10 cellular contexts compared by ENCODE assay signal in the genomic region with DNA sequence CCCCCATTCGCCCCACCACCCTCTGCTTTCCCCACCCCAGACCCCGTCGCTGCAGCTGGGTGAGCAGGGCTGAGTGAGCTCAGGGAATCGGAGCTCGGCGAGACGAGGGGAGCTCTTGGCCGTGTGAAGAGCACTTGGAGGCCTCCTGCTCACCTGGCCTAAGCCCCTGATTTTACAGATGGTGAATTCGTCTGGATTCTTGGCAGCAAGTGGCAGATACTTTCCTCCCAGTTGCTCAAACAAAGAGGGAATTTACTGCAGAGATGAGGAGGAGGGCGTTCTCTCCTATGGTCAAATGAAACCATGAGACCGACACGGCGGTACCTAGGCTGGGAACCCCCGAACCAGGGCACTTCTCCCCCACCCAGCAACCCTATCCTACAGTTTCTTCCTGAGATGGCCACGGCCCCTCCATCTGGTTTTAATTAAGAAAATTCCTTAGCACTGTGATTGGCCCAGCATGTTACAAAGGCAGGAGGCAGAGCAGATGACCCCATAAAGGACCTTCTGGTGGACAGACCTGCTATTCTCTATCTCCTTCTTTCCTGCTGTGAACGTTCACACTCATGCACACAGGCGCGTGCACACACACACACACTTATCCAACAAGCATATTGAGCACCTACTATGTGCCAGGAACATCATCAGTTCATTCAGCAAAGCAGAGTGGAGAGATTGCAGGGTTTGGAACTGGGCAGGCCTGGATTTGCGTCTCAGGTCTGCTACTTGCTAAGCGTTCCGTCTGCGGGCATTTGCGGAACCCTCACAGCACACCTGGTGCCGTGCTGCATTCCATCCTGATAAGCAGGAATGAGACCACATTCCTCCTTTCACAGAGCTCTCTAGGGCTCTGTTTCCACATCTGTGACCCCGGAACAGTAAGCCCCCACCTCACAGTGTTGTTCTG.
DNase-seq lines count a peak whose midpoint lies in the region; ATAC-seq and TF ChIP-seq lines count a peak whose summit lies in the region.
"Had no signal": no experiment of that assay in that cellular context is flagged by ENCODE, and none has a peak within 500 bp of the region (broad histone marks: within the 10 kb centered on the region; RNA-seq: fewer than 3 reads in every experiment).

No MANE protein-coding gene starts in this region.

- H3K4me1 ChIP-seq in HUES6 (ENCODE audit: control insufficient read depth, insufficient read depth, low read length) (peaks cover 8% of the 10 kb centered on the region; the same call in 1 of the 2 replicates), iPS-15b (ENCODE audit: control insufficient read depth, insufficient read depth, low read length) (no peaks in the 10 kb centered on the region), spleen (peaks cover 25 to 91% (median 52%) of the 10 kb centered on the region in 6 donors), foreskin keratinocyte (no peaks in the 10 kb centered on the region)

- no peak for TF ChIP-seq POLR2A in spleen (IDR thresholded peaks at IDR 0.05)

- TF ChIP-seq CTCF in astrocyte of the spinal cord (IDR thresholded peaks at IDR 0.05; ENCODE audit: low read depth, low read length) (no peak), spleen (IDR thresholded peaks at IDR 0.05 in 8 of 11, conservative IDR thresholded peaks at IDR 0.05 in 3 of 11) (no peak), foreskin keratinocyte (conservative IDR thresholded peaks at IDR 0.05) (no peak)

- ATAC-seq in HG03460 (IDR thresholded peaks at IDR 0.05; ENCODE audit: unreplicated experiment) (no peak), foreskin keratinocyte (no peak)

- no peaks in the 10 kb centered on the region for H3K9me3 Mint-ChIP-seq in activated T-helper 1 cell treated with anti-CD3 and anti-CD28 coated beads, Interleukin-12 subunit alpha, Interleukin-12 subunit beta, Interleukin-2, Interleukin-4 antibody, amounts not matched to agents 30 ng/mL and 10 ng/mL and 1 ng/mL, durations not matched to agents 14 hours and 24 hours and 36 hours
- H3K9me3 Mint-ChIP-seq: T-helper 1 cell treated with Interleukin-12 subunit alpha and Interleukin-12 subunit beta and Interleukin-4 antibody, amounts not matched to agents 30 μg/mL and 1 μg/mL, for 36 hours had no signal

- H3K4me3 Mint-ChIP-seq in activated T-helper 1 cell treated with anti-CD3 and anti-CD28 coated beads, Interleukin-12 subunit alpha, Interleukin-12 subunit beta, Interleukin-2, Interleukin-4 antibody, amounts not matched to agents 30 ng/mL and 10 ng/mL and 1 ng/mL, durations not matched to agents 14 hours and 24 hours and 36 hours: no peak overlapping the region
- H3K4me3 Mint-ChIP-seq: T-helper 1 cell treated with Interleukin-12 subunit alpha and Interleukin-12 subunit beta and Interleukin-4 antibody, amounts not matched to agents 30 μg/mL and 1 μg/mL, for 36 hours had no signal

- DNase-seq in astrocyte of the spinal cord (ENCODE audit: low read depth, low spot score) (peak; percentile 55), spleen (no peak), foreskin keratinocyte (no peak)
- no peak for DNase-seq in activated T-helper 1 cell treated with anti-CD3 and anti-CD28 coated beads, Interleukin-12 subunit alpha, Interleukin-12 subunit beta, Interleukin-2, Interleukin-4 antibody, amounts not matched to agents 30 ng/mL and 10 ng/mL and 1 ng/mL, durations not matched to agents 14 hours and 24 hours and 36 hours (ENCODE audit: low spot score)
- no peak for DNase-seq in activated T-cell treated with anti-CD3 and anti-CD28 coated beads, Interleukin-2, amount 50 U/mL, for 48 hours
- DNase-seq: NCI-H2081 treated with DMSO at 0.1 percent for 48 hours had no signal

- in situ Hi-C loops in astrocyte of the spinal cord (cut with HindIII; ENCODE audit: low sequenced_read_pairs): no loop called here

- H3K9ac ChIP-seq in HUES6 (ENCODE audit: low read length) (peak overlapping the region; percentile 1), iPS-15b (ENCODE audit: low read depth, low read length) (peak overlapping the region; percentile 12)

- H3K36me3 Mint-ChIP-seq in activated T-helper 1 cell treated with anti-CD3 and anti-CD28 coated beads, Interleukin-12 subunit alpha, Interleukin-12 subunit beta, Interleukin-2, Interleukin-4 antibody, amounts not matched to agents 30 ng/mL and 10 ng/mL and 1 ng/mL, durations not matched to agents 14 hours and 24 hours and 36 hours (ENCODE audit: low read depth): peaks cover 5% of the 10 kb centered on the region

- no peak overlapping the region for H3K27ac ChIP-seq in HUES6 (ENCODE audit: low read depth, low read length)
- peak overlapping the region in 7 of 8 donors; percentile 54 to 87 (median 85) for H3K27ac ChIP-seq in spleen
- no peak overlapping the region for H3K27ac ChIP-seq in foreskin keratinocyte

- WGBS in spleen, 5 donors: 84 to 88% (median 85%) methylated on average over 24 to 25 of the region's 25 CpGs

- no peaks in the 10 kb centered on the region for H3K36me3 ChIP-seq in HUES6 (ENCODE audit: control insufficient read depth, insufficient read depth, low read length)
- no peaks in the 10 kb centered on the region for H3K36me3 ChIP-seq in iPS-15b (ENCODE audit: control insufficient read depth, insufficient read depth, low read length)
- H3K36me3 ChIP-seq in spleen: no peaks in the 10 kb centered on the region

- H3K9me3 ChIP-seq in HUES6 (ENCODE audit: control insufficient read depth, insufficient read depth, low read depth, low read length) (no peaks in the 10 kb centered on the region), iPS-15b (ENCODE audit: control insufficient read depth, insufficient read depth, low read length) (no peaks in the 10 kb centered on the region), spleen (no peaks in the 10 kb centered on the region)

- no peaks in the 10 kb centered on the region for H3K4me1 Mint-ChIP-seq in activated T-helper 1 cell treated with anti-CD3 and anti-CD28 coated beads, Interleukin-12 subunit alpha, Interleukin-12 subunit beta, Interleukin-2, Interleukin-4 antibody, amounts not matched to agents 30 ng/mL and 10 ng/mL and 1 ng/mL, durations not matched to agents 14 hours and 24 hours and 36 hours (ENCODE audit: low read depth)

- H3K27ac Mint-ChIP-seq in activated T-helper 1 cell treated with anti-CD3 and anti-CD28 coated beads, Interleukin-12 subunit alpha, Interleukin-12 subunit beta, Interleukin-2, Interleukin-4 antibody, amounts not matched to agents 30 ng/mL and 10 ng/mL and 1 ng/mL, durations not matched to agents 14 hours and 24 hours and 36 hours: no peak overlapping the region
- H3K27ac Mint-ChIP-seq: T-helper 1 cell treated with Interleukin-12 subunit alpha and Interleukin-12 subunit beta and Interleukin-4 antibody, amounts not matched to agents 30 μg/mL and 1 μg/mL, for 36 hours had no signal

- H3K27me3 Mint-ChIP-seq in activated T-helper 1 cell treated with anti-CD3 and anti-CD28 coated beads, Interleukin-12 subunit alpha, Interleukin-12 subunit beta, Interleukin-2, Interleukin-4 antibody, amounts not matched to agents 30 ng/mL and 10 ng/mL and 1 ng/mL, durations not matched to agents 14 hours and 24 hours and 36 hours (ENCODE audit: insufficient read depth): no peaks in the 10 kb centered on the region

- H3K27me3 ChIP-seq in HUES6 (ENCODE audit: control insufficient read depth, insufficient read depth, low read length): no peaks in the 10 kb centered on the region
- no peaks in the 10 kb centered on the region for H3K27me3 ChIP-seq in iPS-15b (ENCODE audit: control insufficient read depth, insufficient read depth, low read length)
- no peaks in the 10 kb centered on the region for H3K27me3 ChIP-seq in spleen (replicated peaks in 1 of 7)
- no peaks in the 10 kb centered on the region for H3K27me3 ChIP-seq in foreskin keratinocyte

- intact Hi-C loops in spleen (cut with DNase I; ENCODE audit: low total_unique reads): no loop called here
- intact Hi-C loops in activated T-helper 1 cell treated with anti-CD3 and anti-CD28 coated beads, Interleukin-12 subunit alpha, Interleukin-12 subunit beta, Interleukin-2, Interleukin-4 antibody, amounts not matched to agents 30 ng/mL and 10 ng/mL and 1 ng/mL, durations not matched to agents 14 hours and 24 hours and 36 hours (cut with micrococcal nuclease): no loop called here

- no peak overlapping the region for H3K4me3 ChIP-seq in HUES6 (ENCODE audit: low read depth, low read length)
- no peak overlapping the region for H3K4me3 ChIP-seq in astrocyte of the spinal cord (ENCODE audit: low read depth, low read length)
- no peak overlapping the region for H3K4me3 ChIP-seq in iPS-15b (ENCODE audit: low read depth, low read length)
- H3K4me3 ChIP-seq in spleen: no peak overlapping the region

Comparison
In these comparisons a context has a peak if more than half of its experiments do, and no peak if none do; other contexts are left out.
1. H3K27ac ChIP-seq: peak in spleen (7 of 8); none in HUES6 (single experiment) and foreskin keratinocyte (single experiment).